ENCODE assay signal across 13 cellular contexts in genomic region chr14:101879212-101880015, GRCh38.
DNase-seq lines count a peak whose midpoint lies in the region; ATAC-seq and TF ChIP-seq lines count a peak whose summit lies in the region.
"Had no signal": no experiment of that assay in that cellular context is flagged by ENCODE, and none has a peak within 500 bp of the region (broad histone marks: within the 10 kb centered on the region; RNA-seq: fewer than 3 reads in every experiment).

No MANE protein-coding gene starts in this region.

- intact Hi-C loops in thyroid gland (cut with DNase I) = no loop called here

- peaks cover 50% of the 10 kb centered on the region for H3K36me3 ChIP-seq in CD4-positive, CD25-positive, alpha-beta regulatory T cell (ENCODE audit: control insufficient read depth, insufficient read depth, low read length)
- peaks cover 10% of the 10 kb centered on the region in 2 donors for H3K36me3 ChIP-seq in thyroid gland

- H3K4me3 Mint-ChIP-seq in CD4-positive, CD25-positive, alpha-beta regulatory T cell = peak overlapping the region in 1 of 4 donors; percentile 31
- no peak overlapping the region for H3K4me3 Mint-ChIP-seq in chondrocyte (ENCODE audit: unreplicated experiment)
- no peak overlapping the region for H3K4me3 Mint-ChIP-seq in nephron progenitor cell

- H3K4me1 ChIP-seq in CD4-positive, CD25-positive, alpha-beta regulatory T cell (ENCODE audit: control insufficient read depth, insufficient read depth, low read length, poor library complexity, severe bottlenecking) = peaks cover 53% of the 10 kb centered on the region
- peaks cover 0 to 10% of the 10 kb centered on the region in 2 donors for H3K4me1 ChIP-seq in thyroid gland

- H3K27me3 ChIP-seq in CD4-positive, CD25-positive, alpha-beta regulatory T cell (ENCODE audit: control insufficient read depth, insufficient read depth, low read length) = no peaks in the 10 kb centered on the region
- no peaks in the 10 kb centered on the region for H3K27me3 ChIP-seq in thyroid gland

- no peaks in the 10 kb centered on the region for H3K9me3 ChIP-seq in CD4-positive, CD25-positive, alpha-beta regulatory T cell (ENCODE audit: control insufficient read depth in 2 of 2, low read length in 2 of 2)
- H3K9me3 ChIP-seq in thyroid gland = no peaks in the 10 kb centered on the region

- H3K4me1 Mint-ChIP-seq in CD4-positive, CD25-positive, alpha-beta regulatory T cell = peaks cover 19 to 82% (median 50%) of the 10 kb centered on the region in 4 donors
- peaks cover 24% of the 10 kb centered on the region for H3K4me1 Mint-ChIP-seq in chondrocyte (ENCODE audit: low read depth)
- H3K4me1 Mint-ChIP-seq in nephron progenitor cell = peaks cover 42% of the 10 kb centered on the region

- H3K27ac Mint-ChIP-seq in CD4-positive, CD25-positive, alpha-beta regulatory T cell = peak overlapping the region; percentile 87 to 97 (median 88)
- peak overlapping the region; percentile 54 for H3K27ac Mint-ChIP-seq in chondrocyte (ENCODE audit: unreplicated experiment)
- H3K27ac Mint-ChIP-seq in nephron progenitor cell = peak overlapping the region; percentile 59

- peaks cover 27% of the 10 kb centered on the region for H3K36me3 Mint-ChIP-seq in CD4-positive, CD25-positive, alpha-beta regulatory T cell
- H3K36me3 Mint-ChIP-seq in chondrocyte (ENCODE audit: low read depth) (peaks cover 8% of the 10 kb centered on the region), nephron progenitor cell (ENCODE audit: low read depth) (peaks cover 38% of the 10 kb centered on the region)

- H3K9me3 Mint-ChIP-seq in CD4-positive, CD25-positive, alpha-beta regulatory T cell = no peaks in the 10 kb centered on the region
- H3K9me3 Mint-ChIP-seq in chondrocyte (ENCODE audit: low read depth) (no peaks in the 10 kb centered on the region), nephron progenitor cell (no peaks in the 10 kb centered on the region)

- peak overlapping the region; percentile 91 for H3K27ac ChIP-seq in CD4-positive, CD25-positive, alpha-beta regulatory T cell (ENCODE audit: insufficient read depth, low read length, poor library complexity, severe bottlenecking)
- H3K27ac ChIP-seq in thyroid gland = no peak overlapping the region
- H3K27ac ChIP-seq: WERI-Rb-1 had no signal

- no peaks in the 10 kb centered on the region for H3K27me3 Mint-ChIP-seq in CD4-positive, CD25-positive, alpha-beta regulatory T cell
- H3K27me3 Mint-ChIP-seq in chondrocyte (ENCODE audit: low read depth) (no peaks in the 10 kb centered on the region), nephron progenitor cell (ENCODE audit: low read depth, poor library complexity) (peaks cover 7% of the 10 kb centered on the region)

- DNase-seq in CD4-positive, CD25-positive, alpha-beta regulatory T cell = no peak
- no peak for DNase-seq in chondrocyte (ENCODE audit: low spot score)
- no peak for DNase-seq in nephron progenitor cell
- DNase-seq in MV-4-11 (lab: John Stamatoyannopoulos, UW) = no peak
- DNase-seq in thyroid gland = no peak
- DNase-seq in stimulated activated CD4-positive, alpha-beta T cell treated with anti-CD3 and anti-CD28 coated beads, Interleukin-4, amount 100 ng/mL, for 24 hours = no peak
- DNase-seq: cortex of kidney, NCI-H1930, NCI-H774, SHP77, WERI-Rb-1 had no signal

- ATAC-seq in CD4-positive, CD25-positive, alpha-beta regulatory T cell (ENCODE audit: low read depth in 2 of 2) = no peak
- ATAC-seq in GM19452 (IDR thresholded peaks at IDR 0.05; ENCODE audit: unreplicated experiment) (peak; percentile 7), HG02885 (IDR thresholded peaks at IDR 0.05; ENCODE audit: poor library complexity, unreplicated experiment) (no peak)

- TF ChIP-seq POLR2A in thyroid gland (IDR thresholded peaks at IDR 0.05) = no peak

- no peak for TF ChIP-seq CTCF in chondrocyte (IDR thresholded peaks at IDR 0.05)
- no peak for TF ChIP-seq CTCF in nephron progenitor cell (IDR thresholded peaks at IDR 0.05)
- TF ChIP-seq CTCF in thyroid gland (IDR thresholded peaks at IDR 0.05) = no peak

- no peak overlapping the region for H3K4me3 ChIP-seq in CD4-positive, CD25-positive, alpha-beta regulatory T cell (ENCODE audit: low read depth, low read length)
- no peak overlapping the region for H3K4me3 ChIP-seq in thyroid gland (replicated peaks in 1 of 3)

- 90 to 95% methylated on average over 17 of the region's 17 CpGs for whole genome bisulfite sequencing in thyroid gland, 2 donors
